Comparison of ENCODE assay signal across 24 cellular contexts in genomic region chr14:52590318-52590717, GRCh38.
"Had no signal": no experiment of that assay in that cellular context is flagged by ENCODE, and none has a peak within 500 bp of the region (broad histone marks: within the 10 kb centered on the region; RNA-seq: fewer than 3 reads in every experiment).

No MANE protein-coding gene starts in this region.

- FAIRE-seq: small intestine had no signal

- H3K4me1 ChIP-seq: neural progenitor cell, parathyroid adenoma, psoas muscle, right lobe of liver, sigmoid colon, stomach, thyroid gland, tibial nerve, upper lobe of right lung, vagina had no signal

- H3K36me3 ChIP-seq: neural progenitor cell, ovary, right lobe of liver, sigmoid colon, stomach, thoracic aorta, thyroid gland, tibial nerve, upper lobe of right lung, vagina had no signal

- H2AFZ ChIP-seq: neural progenitor cell, parathyroid adenoma had no signal

- H3K4me3 ChIP-seq: neural progenitor cell, ovary, psoas muscle, right lobe of liver, sigmoid colon, stomach, thoracic aorta, thyroid gland, tibial nerve, upper lobe of right lung, vagina had no signal

- H3K27me3 ChIP-seq: neural progenitor cell, ovary, right lobe of liver, sigmoid colon, stomach, thyroid gland, tibial nerve, upper lobe of right lung, vagina had no signal

- H3K9me3 ChIP-seq: ovary, right lobe of liver, sigmoid colon, thoracic aorta, thyroid gland, upper lobe of right lung, vagina had no signal

- H3K4me2 ChIP-seq: neural progenitor cell had no signal

- DNase-seq: natural killer cell; occipital lobe; ovary; posterior cingulate gyrus; psoas muscle; right cardiac atrium; right lobe of liver; sigmoid colon; small intestine; stimulated activated CD4-positive, alpha-beta T cell treated with anti-CD3 and anti-CD28 coated beads, Interleukin-15, amount 100 ng/mL, for 24 hours; stimulated activated CD4-positive, alpha-beta T cell treated with anti-CD3 and anti-CD28 coated beads, Interleukin-2, amount 100 ng/mL, for 24 hours; stimulated activated CD4-positive, alpha-beta T cell treated with anti-CD3 and anti-CD28 coated beads, Interleukin-2, amount 100 ng/mL, for 48 hours; stimulated activated CD4-positive, alpha-beta T cell treated with anti-CD3 and anti-CD28 coated beads, Interleukin-4, amount 100 ng/mL, for 24 hours; stimulated activated naive B cell treated with anti-CD40 and anti-IgM and Interleukin-4, amounts not matched to agents 10 μg/mL and 1 μg/mL and 100 μg/mL, for 72 hours; stimulated activated naive CD4-positive, alpha-beta T cell treated with Interleukin-2 at 50 U/mL for 16 hours; stomach; thyroid gland; upper lobe of right lung had no signal

- H3K79me2 ChIP-seq: parathyroid adenoma had no signal

- H3K27ac ChIP-seq: neural progenitor cell, ovary, parathyroid adenoma, psoas muscle, right lobe of liver, sigmoid colon, stomach, thoracic aorta, thyroid gland, tibial nerve, upper lobe of right lung, vagina had no signal

- ATAC-seq: psoas muscle; right cardiac atrium; right lobe of liver; stimulated activated effector memory CD8-positive, alpha-beta T cell treated with anti-CD3 and anti-CD28 coated beads, Interleukin-12 subunit alpha, Interleukin-12 subunit beta, amount 100 ng/mL, for 72 hours; stimulated activated naive B cell treated with anti-CD40 and anti-IgM and Interleukin-4, amounts not matched to agents 10 μg/mL and 1 μg/mL and 100 μg/mL, for 72 hours; upper lobe of right lung had no signal

- H3K9ac ChIP-seq: neural progenitor cell, parathyroid adenoma had no signal
